Comparison of ENCODE assay signal across 16 cellular contexts in genomic region chr1:29579821-29580425, GRCh38.
A peak's percentile ranks its signal among the peaks of the same experiment; 100 is the strongest.
DNase-seq lines count a peak whose midpoint lies in the region; ATAC-seq and TF ChIP-seq lines count a peak whose summit lies in the region.
"Had no signal": no experiment of that assay in that cellular context is flagged by ENCODE, and none has a peak within 500 bp of the region (broad histone marks: within the 10 kb centered on the region; RNA-seq: fewer than 3 reads in every experiment).

No MANE protein-coding gene starts in this region.

- peak; percentile 17 for ATAC-seq in stimulated activated effector memory CD8-positive, alpha-beta T cell treated with anti-CD3 and anti-CD28 coated beads, Interleukin-12 subunit alpha, Interleukin-12 subunit beta, amount 100 ng/mL, for 72 hours
- ATAC-seq in effector memory CD8-positive, alpha-beta T cell (replicated peaks) = no peak
- no peak for ATAC-seq in HG02884 (IDR thresholded peaks at IDR 0.05; ENCODE audit: unreplicated experiment)

- no peak overlapping the region for H3K4me3 Mint-ChIP-seq in stimulated activated effector memory CD8-positive, alpha-beta T cell treated with anti-CD3 and anti-CD28 coated beads, Interleukin-12 subunit alpha, Interleukin-12 subunit beta, amount 100 ng/mL, for 72 hours
- no peak overlapping the region for H3K4me3 Mint-ChIP-seq in effector memory CD8-positive, alpha-beta T cell
- H3K4me3 Mint-ChIP-seq: activated naive CD8-positive, alpha-beta T cell treated with anti-CD3 and anti-CD28 coated beads for 36 hours; H9 had no signal

- no peak overlapping the region for H3K4me3 ChIP-seq in fibroblast of pulmonary artery (replicated peaks; ENCODE audit: low read depth, low read length)
- H3K4me3 ChIP-seq: lung, transverse colon had no signal

- no peaks in the 10 kb centered on the region for H3K9me3 Mint-ChIP-seq in stimulated activated effector memory CD8-positive, alpha-beta T cell treated with anti-CD3 and anti-CD28 coated beads, Interleukin-12 subunit alpha, Interleukin-12 subunit beta, amount 100 ng/mL, for 72 hours
- no peaks in the 10 kb centered on the region for H3K9me3 Mint-ChIP-seq in effector memory CD8-positive, alpha-beta T cell
- H3K9me3 Mint-ChIP-seq: activated naive CD8-positive, alpha-beta T cell treated with anti-CD3 and anti-CD28 coated beads for 36 hours; H9 had no signal

- no peak overlapping the region for H3K27ac Mint-ChIP-seq in stimulated activated effector memory CD8-positive, alpha-beta T cell treated with anti-CD3 and anti-CD28 coated beads, Interleukin-12 subunit alpha, Interleukin-12 subunit beta, amount 100 ng/mL, for 72 hours
- no peak overlapping the region for H3K27ac Mint-ChIP-seq in effector memory CD8-positive, alpha-beta T cell
- H3K27ac Mint-ChIP-seq: activated naive CD8-positive, alpha-beta T cell treated with anti-CD3 and anti-CD28 coated beads for 36 hours; H9 had no signal

- DNase-seq in DMS 273 (lab: John Stamatoyannopoulos, UW; ENCODE audit: unreplicated experiment) (peak; percentile 51), DMS 273 treated with DMSO at 0.1 percent for 48 hours (lab: John Stamatoyannopoulos, UW) (no peak), RPMI7951 (ENCODE audit: low read depth) (peak; percentile 93), fibroblast of pulmonary artery (ENCODE audit: low read depth) (peak; percentile 50), NCI-H510A (lab: John Stamatoyannopoulos, UW) (no peak)
- no peak for DNase-seq in stimulated activated effector memory CD8-positive, alpha-beta T cell treated with anti-CD3 and anti-CD28 coated beads, Interleukin-12 subunit alpha, Interleukin-12 subunit beta, amount 100 ng/mL, for 72 hours (ENCODE audit: low spot score in 2 of 2)
- no peak for DNase-seq in effector memory CD8-positive, alpha-beta T cell
- DNase-seq: activated naive CD8-positive, alpha-beta T cell treated with anti-CD3 and anti-CD28 coated beads for 36 hours; effector CD8-positive, alpha-beta T cell; H9; hippocampal formation; NCI-H1417 treated with DMSO at 0.1 percent for 48 hours; NCI-H524 treated with DMSO at 0.1 percent for 48 hours; transverse colon had no signal

- TF ChIP-seq CTCF in fibroblast of pulmonary artery (IDR thresholded peaks at IDR 0.05; ENCODE audit: low read length, missing control alignments) = no peak

- no peaks in the 10 kb centered on the region for H3K4me1 Mint-ChIP-seq in stimulated activated effector memory CD8-positive, alpha-beta T cell treated with anti-CD3 and anti-CD28 coated beads, Interleukin-12 subunit alpha, Interleukin-12 subunit beta, amount 100 ng/mL, for 72 hours
- no peaks in the 10 kb centered on the region for H3K4me1 Mint-ChIP-seq in effector memory CD8-positive, alpha-beta T cell (ENCODE audit: low read depth in 2 of 2)
- H3K4me1 Mint-ChIP-seq: activated naive CD8-positive, alpha-beta T cell treated with anti-CD3 and anti-CD28 coated beads for 36 hours had no signal

- peaks cover 7 to 52% of the 10 kb centered on the region in 2 donors for H3K27me3 Mint-ChIP-seq in effector memory CD8-positive, alpha-beta T cell
- H3K27me3 Mint-ChIP-seq: activated naive CD8-positive, alpha-beta T cell treated with anti-CD3 and anti-CD28 coated beads for 36 hours had no signal

- no peaks in the 10 kb centered on the region for H3K36me3 Mint-ChIP-seq in stimulated activated effector memory CD8-positive, alpha-beta T cell treated with anti-CD3 and anti-CD28 coated beads, Interleukin-12 subunit alpha, Interleukin-12 subunit beta, amount 100 ng/mL, for 72 hours
- H3K36me3 Mint-ChIP-seq in effector memory CD8-positive, alpha-beta T cell (ENCODE audit: insufficient read depth) = no peaks in the 10 kb centered on the region
- H3K36me3 Mint-ChIP-seq: activated naive CD8-positive, alpha-beta T cell treated with anti-CD3 and anti-CD28 coated beads for 36 hours had no signal

Comparison
In these comparisons a context has a peak if more than half of its experiments do, and no peak if none do; other contexts are left out.
1. DNase-seq: peak in DMS 273 (single experiment), RPMI7951 (single experiment) and fibroblast of pulmonary artery (single experiment); none in DMS 273 treated with DMSO at 0.1 percent for 48 hours (single experiment), stimulated activated effector memory CD8-positive, alpha-beta T cell treated with anti-CD3 and anti-CD28 coated beads, Interleukin-12 subunit alpha, Interleukin-12 subunit beta, amount 100 ng/mL, for 72 hours (0 of 2), effector memory CD8-positive, alpha-beta T cell (0 of 3) and NCI-H510A (single experiment).